ENCODE assay signal across 8 cellular contexts in genomic region chr6:99393366-99393697, GRCh38. TPM values are rescaled to one million over a fixed set of nuclear protein-coding genes. Genes with fewer than 3 reads are reported as not detected.
DNase-seq lines count a peak whose midpoint lies in the region; ATAC-seq and TF ChIP-seq lines count a peak whose summit lies in the region.

No MANE protein-coding gene starts in this region.

- H2BK5ac ChIP-seq in mesenchymal stem cell (ENCODE audit: low read depth, low read length, poor library complexity, severe bottlenecking) = no peak overlapping the region

- TF ChIP-seq CTCF in BE2C (IDR thresholded peaks at IDR 0.05; ENCODE audit: low read depth, low read length) (no peak), brain microvascular endothelial cell (IDR thresholded peaks at IDR 0.05; ENCODE audit: low read depth, low read length, missing control alignments) (no peak)

- 50% methylated on average over 1 of the region's 2 CpGs for WGBS in mesenchymal stem cell

- H3K23ac ChIP-seq in mesenchymal stem cell (ENCODE audit: low read length in 2 of 2) = peak overlapping the region in 1 of 2 experiments; percentile 52

- H3K4me2 ChIP-seq in mesenchymal stem cell (ENCODE audit: low read length, poor library complexity, severe bottlenecking) = peak overlapping the region; percentile 96

- no peak overlapping the region for H2AK5ac ChIP-seq in mesenchymal stem cell (ENCODE audit: low read length, severe bottlenecking)

- no peak overlapping the region for H4K91ac ChIP-seq in mesenchymal stem cell (ENCODE audit: low read length)

- H3K36me3 ChIP-seq in BE2C (peaks cover 5% of the 10 kb centered on the region; the same call in 1 of the 2 replicates), brain microvascular endothelial cell (replicated peaks) (peaks cover 6% of the 10 kb centered on the region), mesenchymal stem cell (ENCODE audit: control insufficient read depth in 1 of 2, insufficient read depth in 2 of 2, low read depth in 1 of 2, low read length in 2 of 2) (peaks cover 2 to 11% of the 10 kb centered on the region in 2 experiments)

- no peak overlapping the region for H2AFZ ChIP-seq in mesenchymal stem cell (ENCODE audit: low read depth, low read length)

- H3K79me1 ChIP-seq in mesenchymal stem cell (replicated peaks; ENCODE audit: low read length, poor library complexity, severe bottlenecking) = peaks cover 5% of the 10 kb centered on the region

- H3K4me1 ChIP-seq in BE2C (no peaks in the 10 kb centered on the region), mesenchymal stem cell (ENCODE audit: control insufficient read depth, insufficient read depth, low read depth, low read length) (peaks cover 2% of the 10 kb centered on the region)

- no peak overlapping the region for H2BK12ac ChIP-seq in mesenchymal stem cell (ENCODE audit: low read length in 2 of 2)

- H2BK15ac ChIP-seq in mesenchymal stem cell (ENCODE audit: low read depth, poor library complexity, severe bottlenecking) = no peak overlapping the region

- H3K4ac ChIP-seq in mesenchymal stem cell (ENCODE audit: low read depth in 1 of 2, low read length in 2 of 2) = peak overlapping the region in 1 of 2 experiments; percentile 80

- H3K14ac ChIP-seq in mesenchymal stem cell (ENCODE audit: low read length in 2 of 2) = no peak overlapping the region

- ATAC-seq in GM19438 (IDR thresholded peaks at IDR 0.05; ENCODE audit: low read depth, unreplicated experiment) (peak; percentile 13), HG03469 (IDR thresholded peaks at IDR 0.05; ENCODE audit: unreplicated experiment) (peak; percentile 20)

- no peaks in the 10 kb centered on the region for H3K9me3 ChIP-seq in BE2C
- no peaks in the 10 kb centered on the region for H3K9me3 ChIP-seq in mesenchymal stem cell (ENCODE audit: control insufficient read depth, low read length)

- in situ Hi-C loops in brain microvascular endothelial cell (cut with HindIII; ENCODE audit: low pct_ligation_motif_present, low sequenced_read_pairs) = no loop called here

- H3K27me3 ChIP-seq in BE2C = no peaks in the 10 kb centered on the region
- H3K27me3 ChIP-seq in brain microvascular endothelial cell (replicated peaks) = no peaks in the 10 kb centered on the region
- no peaks in the 10 kb centered on the region for H3K27me3 ChIP-seq in mesenchymal stem cell (ENCODE audit: control insufficient read depth in 1 of 2, insufficient read depth in 1 of 2, low read length in 2 of 2)

- DNase-seq in BE2C = no peak
- DNase-seq in brain microvascular endothelial cell = no peak
- no peak for DNase-seq in mesenchymal stem cell
- DNase-seq in H4 (ENCODE audit: low spot score) = no peak
- no peak for DNase-seq in midbrain (lab: John Stamatoyannopoulos, UW)
- DNase-seq in HK-2 (ENCODE audit: unreplicated experiment) = no peak

- peak overlapping the region; percentile 95 for H3K4me3 ChIP-seq in BE2C (ENCODE audit: low read depth, low read length)
- H3K4me3 ChIP-seq in brain microvascular endothelial cell (ENCODE audit: low read depth, low read length) = peak overlapping the region; percentile 92
- H3K4me3 ChIP-seq in mesenchymal stem cell (ENCODE audit: insufficient read depth in 1 of 2, low read depth in 1 of 2, low read length in 2 of 2) = peak overlapping the region; percentile 86

- peak overlapping the region; percentile 90 for H3K27ac ChIP-seq in brain microvascular endothelial cell
- H3K27ac ChIP-seq in mesenchymal stem cell (ENCODE audit: low read length, poor library complexity, severe bottlenecking) = peak overlapping the region; percentile 95

- H4K8ac ChIP-seq in mesenchymal stem cell (ENCODE audit: low read length) = no peak overlapping the region

- peak overlapping the region; percentile 93 for H3K9ac ChIP-seq in mesenchymal stem cell (ENCODE audit: low read length)

- H2BK120ac ChIP-seq in mesenchymal stem cell (ENCODE audit: low read depth, low read length) = peak overlapping the region; percentile 68

- peak overlapping the region in 1 of 2 experiments; percentile 77 for H3K18ac ChIP-seq in mesenchymal stem cell (ENCODE audit: low read depth in 1 of 2, low read length in 2 of 2)

RNA-seq across cellular contexts. Expression of gene COQ3, which starts 0.7 kb away (rescaled TPM):
- 6.6 TPM for polyA plus RNA-seq in BE2C (2012; ENCODE audit: insufficient read depth, insufficient read length, low read depth)
- 5.6 TPM for polyA plus RNA-seq in mesenchymal stem cell (2013, experiment 1 of 2)
- polyA plus RNA-seq in mesenchymal stem cell (2013, experiment 2 of 2) = 6.5 TPM
- 19.0 and 21.5 TPM in 2 replicates for total RNA-seq in H4 (2014; rRNA removed; shearing (Covaris generic))

RNA-seq across cellular contexts. Expression of gene PNISR, which starts 31.8 kb away (rescaled TPM):
- polyA plus RNA-seq in BE2C (2012; ENCODE audit: insufficient read depth, insufficient read length, low read depth) = 79.2 TPM
- polyA plus RNA-seq in mesenchymal stem cell (2013, experiment 1 of 2) = 85.2 TPM
- 79.4 TPM for polyA plus RNA-seq in mesenchymal stem cell (2013, experiment 2 of 2)
- 22.4 and 22.9 TPM in 2 replicates for total RNA-seq in H4 (2014; rRNA removed; shearing (Covaris generic))

RNA-seq across cellular contexts. Expression of gene FAXC, which starts 43.9 kb away (rescaled TPM):
- polyA plus RNA-seq in BE2C (2012; ENCODE audit: insufficient read depth, insufficient read length, low read depth) = 5.8 TPM
- 0.83 TPM for polyA plus RNA-seq in mesenchymal stem cell (2013, experiment 1 of 2)
- polyA plus RNA-seq in mesenchymal stem cell (2013, experiment 2 of 2) = 0.88 TPM
- 6.0 and 13.0 TPM in 2 replicates for total RNA-seq in H4 (2014; rRNA removed; shearing (Covaris generic))
